In the genomic region with DNA sequence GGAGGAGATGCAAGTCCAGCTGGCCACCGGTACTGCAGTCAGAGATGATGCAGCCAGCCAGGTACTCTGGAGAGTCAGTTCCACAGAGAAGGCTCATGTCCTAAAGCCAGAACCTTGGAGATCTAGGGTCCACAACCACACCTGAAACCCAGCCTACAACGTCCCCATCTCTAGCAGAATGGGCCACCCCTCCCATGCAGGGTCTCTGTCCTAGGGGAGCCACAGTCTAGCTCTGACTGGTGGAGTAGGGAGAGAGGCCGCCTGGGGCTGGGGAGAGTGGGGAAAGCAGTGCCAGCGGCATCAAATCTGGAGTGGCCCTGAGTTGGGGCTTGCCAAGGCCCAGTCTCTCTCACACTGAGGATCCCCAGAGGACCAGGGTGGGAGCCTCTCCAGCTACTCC, we compare ENCODE assay signal across 23 cellular contexts. TPM values are rescaled to one million over a fixed set of nuclear protein-coding genes. Genes with fewer than 3 reads are reported as not detected.
DNase-seq lines count a peak whose midpoint lies in the region; ATAC-seq and TF ChIP-seq lines count a peak whose summit lies in the region.
"Had no signal": no experiment of that assay in that cellular context is flagged by ENCODE, and none has a peak within 500 bp of the region (broad histone marks: within the 10 kb centered on the region; RNA-seq: fewer than 3 reads in every experiment).

No MANE protein-coding gene starts in this region.

- H3K9me3 ChIP-seq in heart right ventricle (peaks cover 0 to 13% (median 0%) of the 10 kb centered on the region in 11 donors), right lobe of liver (no peaks in the 10 kb centered on the region), spleen (peaks cover 0 to 8% (median 0%) of the 10 kb centered on the region in 8 donors), prostate gland (no peaks in the 10 kb centered on the region), upper lobe of left lung (no peaks in the 10 kb centered on the region)
- H3K9me3 ChIP-seq: SK-N-SH had no signal

- no peak overlapping the region for H3K27ac ChIP-seq in heart right ventricle
- H3K27ac ChIP-seq in right lobe of liver: no peak overlapping the region
- no peak overlapping the region for H3K27ac ChIP-seq in spleen
- no peak overlapping the region for H3K27ac ChIP-seq in prostate gland
- H3K27ac ChIP-seq in upper lobe of left lung: no peak overlapping the region
- H3K27ac ChIP-seq: 22Rv1, GM23248, RWPE1 had no signal

- H3K27ac Mint-ChIP-seq in activated T-helper 17 cell treated with anti-CD3 and anti-CD28 coated beads, Interleukin-2, amount 50 U/mL, for 72 hours: peak overlapping the region; percentile 18
- H3K27ac Mint-ChIP-seq in stimulated activated memory B cell treated with anti-CD40 and anti-IgM and Interleukin-4, amounts not matched to agents 10 μg/mL and 1 μg/mL and 100 μg/mL, for 72 hours: no peak overlapping the region
- H3K27ac Mint-ChIP-seq: CD4-positive, alpha-beta T cell had no signal

- 89 to 91% methylated on average over 4 of the region's 4 CpGs for WGBS in heart right ventricle, 2 donors
- WGBS in right lobe of liver (ENCODE audit: insufficient coverage, low coverage, low lambda C conversion rate, missing lambda C conversion rate): 100% methylated on average over 1 of the region's 4 CpGs
- WGBS in spleen, 5 donors: 84 to 98% (median 94%) methylated on average over 2 to 4 of the region's 4 CpGs
- 94% methylated on average over 1 of the region's 4 CpGs for WGBS in prostate gland
- 94 to 100% methylated on average over 2 to 4 of the region's 4 CpGs for WGBS in upper lobe of left lung, 2 donors

- H3K36me3 ChIP-seq in heart right ventricle (peaks cover 0 to 99% (median 62%) of the 10 kb centered on the region in 9 donors), right lobe of liver (peaks cover 0 to 67% (median 29%) of the 10 kb centered on the region in 4 donors), spleen (peaks cover 2 to 100% (median 88%) of the 10 kb centered on the region in 6 donors), prostate gland (peaks cover 10 to 31% of the 10 kb centered on the region in 2 donors), upper lobe of left lung (peaks cover 23 to 84% (median 69%) of the 10 kb centered on the region in 4 donors)

- intact Hi-C loops in Right ventricle myocardium inferior (cut with DNase I): no loop called here
- intact Hi-C loops in heart right ventricle (cut with DNase I): loop anchor here in 5 of 10 donors (5.0 to 10.0 kb wide), 4 partner anchors 74 to 404 kb away; no protein-coding TSS in a partner anchor
- intact Hi-C loops in right lobe of liver (cut with DNase I): loop anchor here (10.0 kb wide), 1 partner anchor 74 kb away; no protein-coding TSS in a partner anchor
- intact Hi-C loops in spleen (cut with DNase I; ENCODE audit: low total_unique reads): no loop called here
- intact Hi-C loops in prostate gland (cut with DNase I): loop anchor here (5.0 kb wide), 2 partner anchors 76 to 401 kb away; no protein-coding TSS in a partner anchor

- no peak for TF ChIP-seq POLR2A in right lobe of liver (IDR thresholded peaks at IDR 0.05)
- no peak for TF ChIP-seq POLR2A in spleen (IDR thresholded peaks at IDR 0.05)
- no peak for TF ChIP-seq POLR2A in prostate gland (IDR thresholded peaks at IDR 0.05)
- TF ChIP-seq POLR2A in upper lobe of left lung (IDR thresholded peaks at IDR 0.05): no peak

- DNase-seq in Right ventricle myocardium inferior (ENCODE audit: missing footprints) (peak; percentile 21), heart right ventricle (no peak), right lobe of liver (peak in 2 of 3 donors; percentile 34 to 39), spleen (peak; percentile 61), prostate gland (ENCODE audit: low spot score) (no peak), upper lobe of left lung (no peak)
- DNase-seq: CD4-positive, alpha-beta T cell; GM23248; H7; KG1; MM.1S; NCI-H1694; NCI-H2029 treated with DMSO at 0.1 percent for 48 hours; NCI-H446 treated with DMSO at 0.1 percent for 48 hours; NCI-H526 treated with DMSO at 0.1 percent for 48 hours; SIG-M5; SK-N-SH had no signal

- H3K27me3 ChIP-seq in heart right ventricle (no peaks in the 10 kb centered on the region), right lobe of liver (no peaks in the 10 kb centered on the region), spleen (replicated peaks in 1 of 7) (no peaks in the 10 kb centered on the region), prostate gland (replicated peaks; ENCODE audit: insufficient read depth) (no peaks in the 10 kb centered on the region), upper lobe of left lung (no peaks in the 10 kb centered on the region)

- peaks cover 96% of the 10 kb centered on the region for H3K36me3 Mint-ChIP-seq in activated T-helper 17 cell treated with anti-CD3 and anti-CD28 coated beads, Interleukin-2, amount 50 U/mL, for 72 hours (ENCODE audit: low read depth)
- H3K36me3 Mint-ChIP-seq in stimulated activated memory B cell treated with anti-CD40 and anti-IgM and Interleukin-4, amounts not matched to agents 10 μg/mL and 1 μg/mL and 100 μg/mL, for 72 hours: peaks cover 87% of the 10 kb centered on the region

- no peaks in the 10 kb centered on the region for H3K27me3 Mint-ChIP-seq in activated T-helper 17 cell treated with anti-CD3 and anti-CD28 coated beads, Interleukin-2, amount 50 U/mL, for 72 hours
- H3K27me3 Mint-ChIP-seq in stimulated activated memory B cell treated with anti-CD40 and anti-IgM and Interleukin-4, amounts not matched to agents 10 μg/mL and 1 μg/mL and 100 μg/mL, for 72 hours: no peaks in the 10 kb centered on the region
- H3K27me3 Mint-ChIP-seq: CD4-positive, alpha-beta T cell had no signal

- H3K4me3 ChIP-seq in heart right ventricle (no peak overlapping the region), right lobe of liver (no peak overlapping the region), spleen (no peak overlapping the region), prostate gland (no peak overlapping the region), upper lobe of left lung (no peak overlapping the region)
- H3K4me3 ChIP-seq: GM23248 had no signal

- H3K4me1 ChIP-seq in heart right ventricle (peaks cover 10 to 32% (median 25%) of the 10 kb centered on the region in 9 donors), right lobe of liver (peaks cover 0 to 7% (median 0%) of the 10 kb centered on the region in 4 donors), spleen (peaks cover 8 to 33% (median 28%) of the 10 kb centered on the region in 6 donors), prostate gland (replicated peaks) (no peaks in the 10 kb centered on the region), upper lobe of left lung (peaks cover 10 to 19% (median 16%) of the 10 kb centered on the region in 4 donors)

- peaks cover 4% of the 10 kb centered on the region for H3K4me1 Mint-ChIP-seq in activated T-helper 17 cell treated with anti-CD3 and anti-CD28 coated beads, Interleukin-2, amount 50 U/mL, for 72 hours
- peaks cover 23% of the 10 kb centered on the region for H3K4me1 Mint-ChIP-seq in stimulated activated memory B cell treated with anti-CD40 and anti-IgM and Interleukin-4, amounts not matched to agents 10 μg/mL and 1 μg/mL and 100 μg/mL, for 72 hours

- ATAC-seq in Right ventricle myocardium inferior (no peak), heart right ventricle (no peak), right lobe of liver (no peak), upper lobe of left lung (ENCODE audit: low FRiP score in 2 of 2) (no peak)
- no peak for ATAC-seq in activated T-helper 17 cell treated with anti-CD3 and anti-CD28 coated beads, Interleukin-2, amount 50 U/mL, for 72 hours (replicated peaks)
- no peak for ATAC-seq in stimulated activated memory B cell treated with anti-CD40 and anti-IgM and Interleukin-4, amounts not matched to agents 10 μg/mL and 1 μg/mL and 100 μg/mL, for 72 hours
- ATAC-seq: Panc1 had no signal

- TF ChIP-seq CTCF in heart right ventricle (IDR thresholded peaks at IDR 0.05) (no peak), right lobe of liver (IDR thresholded peaks at IDR 0.05) (no peak), spleen (IDR thresholded peaks at IDR 0.05 in 8 of 11, conservative IDR thresholded peaks at IDR 0.05 in 3 of 11) (no peak), prostate gland (IDR thresholded peaks at IDR 0.05) (no peak), upper lobe of left lung (IDR thresholded peaks at IDR 0.05) (no peak)

- TF ChIP-seq EP300 in upper lobe of left lung (IDR thresholded peaks at IDR 0.05): no peak

- no peaks in the 10 kb centered on the region for H3K9me3 Mint-ChIP-seq in activated T-helper 17 cell treated with anti-CD3 and anti-CD28 coated beads, Interleukin-2, amount 50 U/mL, for 72 hours
- peaks cover 3% of the 10 kb centered on the region for H3K9me3 Mint-ChIP-seq in stimulated activated memory B cell treated with anti-CD40 and anti-IgM and Interleukin-4, amounts not matched to agents 10 μg/mL and 1 μg/mL and 100 μg/mL, for 72 hours
- H3K9me3 Mint-ChIP-seq: CD4-positive, alpha-beta T cell had no signal

- no peak overlapping the region for H3K4me3 Mint-ChIP-seq in activated T-helper 17 cell treated with anti-CD3 and anti-CD28 coated beads, Interleukin-2, amount 50 U/mL, for 72 hours
- no peak overlapping the region for H3K4me3 Mint-ChIP-seq in stimulated activated memory B cell treated with anti-CD40 and anti-IgM and Interleukin-4, amounts not matched to agents 10 μg/mL and 1 μg/mL and 100 μg/mL, for 72 hours
- H3K4me3 Mint-ChIP-seq: CD4-positive, alpha-beta T cell had no signal

RNA-seq across cellular contexts. Expression of gene PTH1R, which starts 43.5 kb away (rescaled TPM):
- total RNA-seq in Right ventricle myocardium inferior (12.7 TPM), heart right ventricle (10 to 100 TPM in 2 of 10 donors, 1 to 10 TPM in 8; 1.5 to 18.5 (median 3.0) TPM), right lobe of liver (10 to 100 TPM in 5 of 6 experiments, 1 to 10 TPM in 1; 6.1 to 32.5 (median 16.0) TPM), spleen (10 to 100 TPM in 6 of 7 donors, 1 to 10 TPM in 1; 5.1 to 38.7 (median 21.9) TPM), prostate gland (10 to 100 TPM in 1 of 2 donors, 1 to 10 TPM in 1; 1.3 to 10.8 TPM), upper lobe of left lung (10 to 100 TPM in 4 of 6 donors, 1 to 10 TPM in 2; 2.6 to 48.2 (median 16.2) TPM)
- polyA plus RNA-seq in heart right ventricle (10 to 100 TPM; 12.8 to 89.8 TPM), spleen (100 to 1,000 TPM in 1 of 3 donors, 10 to 100 TPM in 2; 61.8 to 190 (median 67.1) TPM)
- total RNA-seq in activated T-helper 17 cell treated with anti-CD3 and anti-CD28 coated beads, Interleukin-2, amount 50 U/mL, for 72 hours: not detected
- total RNA-seq: CD4-positive, alpha-beta T cell; OCI-LY7 had no signal

RNA-seq across cellular contexts. Expression of gene CCDC12, which starts 55.5 kb away (rescaled TPM):
- 26.3 TPM for total RNA-seq in Right ventricle myocardium inferior
- 10 to 100 TPM; 28.8 to 39.9 (median 33.3) TPM for total RNA-seq in heart right ventricle
- 100 to 1,000 TPM in 1 of 2 donors, 10 to 100 TPM in 1; 86.1 to 137 TPM for polyA plus RNA-seq in heart right ventricle
- 10 to 100 TPM; 46.9 to 59.8 TPM for total RNA-seq in activated T-helper 17 cell treated with anti-CD3 and anti-CD28 coated beads, Interleukin-2, amount 50 U/mL, for 72 hours
- total RNA-seq in right lobe of liver: 10 to 100 TPM; 14.6 to 24.2 (median 17.0) TPM
- 10 to 100 TPM; 36.5 to 71.4 (median 54.7) TPM for total RNA-seq in spleen
- 100 to 1,000 TPM in 2 of 3 donors, 10 to 100 TPM in 1; 93.5 to 124 (median 105) TPM for polyA plus RNA-seq in spleen
- 10 to 100 TPM; 34.6 to 78.7 TPM for total RNA-seq in prostate gland
- total RNA-seq in upper lobe of left lung: 10 to 100 TPM; 42.3 to 93.2 (median 69.8) TPM

RNA-seq across cellular contexts. Expression of gene MYL3, which starts 57.8 kb away (rescaled TPM):
- total RNA-seq in Right ventricle myocardium inferior (11,437 TPM), heart right ventricle (1,000 to 10,000 TPM; 5,377 to 9,904 (median 7,431) TPM), right lobe of liver (1 to 10 TPM in 3 of 6 experiments, under 1 TPM in 3; 0.37 to 2.0 (median 1.00) TPM), spleen (10 to 100 TPM in 2 of 7 donors, 1 to 10 TPM in 5; 1.9 to 16.2 (median 7.3) TPM), prostate gland (1 to 10 TPM in 1 of 2 donors, not detected in 1; 1.9 TPM), upper lobe of left lung (1 to 10 TPM; 1.2 to 6.3 (median 2.6) TPM)
- polyA plus RNA-seq in heart right ventricle (1,000 to 10,000 TPM; 7,541 to 8,578 TPM), spleen (1 to 10 TPM; 2.6 to 6.7 (median 5.3) TPM)
- total RNA-seq in activated T-helper 17 cell treated with anti-CD3 and anti-CD28 coated beads, Interleukin-2, amount 50 U/mL, for 72 hours: not detected
- total RNA-seq: CD4-positive, alpha-beta T cell; GM23248; OCI-LY7 had no signal
- polyA plus RNA-seq: GM23248, SK-N-SH had no signal

RNA-seq across cellular contexts. Expression of gene NBEAL2, which starts 58.4 kb away (rescaled TPM):
- total RNA-seq in Right ventricle myocardium inferior (14.5 TPM), heart right ventricle (10 to 100 TPM in 7 of 10 donors, 1 to 10 TPM in 3; 7.6 to 23.1 (median 10.8) TPM), right lobe of liver (10 to 100 TPM in 5 of 6 experiments, 1 to 10 TPM in 1; 8.9 to 11.7 (median 10.8) TPM), spleen (100 to 1,000 TPM; 101 to 271 (median 162) TPM), prostate gland (10 to 100 TPM; 25.8 to 53.5 TPM), upper lobe of left lung (100 to 1,000 TPM in 5 of 6 donors, 10 to 100 TPM in 1; 94.7 to 436 (median 163) TPM)
- polyA plus RNA-seq in heart right ventricle (10 to 100 TPM; 44.0 to 51.1 TPM), spleen (100 to 1,000 TPM in 2 of 3 donors, 10 to 100 TPM in 1; 44.0 to 126 (median 119) TPM)
- 100 to 1,000 TPM; 140 to 169 TPM for total RNA-seq in activated T-helper 17 cell treated with anti-CD3 and anti-CD28 coated beads, Interleukin-2, amount 50 U/mL, for 72 hours

Comparison
In these comparisons a context has a peak if more than half of its experiments do, and no peak if none do; other contexts are left out.
1. DNase-seq: peak in Right ventricle myocardium inferior (single experiment), right lobe of liver (2 of 3) and spleen (single experiment); none in heart right ventricle (0 of 2), prostate gland (single experiment) and upper lobe of left lung (0 of 2).
2. RNA of gene MYL3, which starts 57.8 kb away (total RNA-seq): 11,437 TPM in Right ventricle myocardium inferior (single experiment) and 5,377 to 9,904 TPM in heart right ventricle; 1.9 to 16.2 TPM in spleen, 1.2 to 6.3 TPM in upper lobe of left lung, 1.9 TPM in prostate gland, 0.37 to 2.0 TPM in right lobe of liver and not detected in activated T-helper 17 cell treated with anti-CD3 and anti-CD28 coated beads, Interleukin-2, amount 50 U/mL, for 72 hours; every median in the first group is over 100 times any median in the second.
3. intact Hi-C loops: an anchor here in right lobe of liver (10.0 kb wide) and prostate gland (5.0 kb wide); none called in Right ventricle myocardium inferior and spleen.